In genomic region chr1:151512326-151512725, GRCh38 we compare ENCODE assay signal across 8 cellular contexts. TPM values are rescaled to one million over a fixed set of nuclear protein-coding genes. Genes with fewer than 3 reads are reported as not detected.
DNase-seq lines count a peak whose midpoint lies in the region; ATAC-seq and TF ChIP-seq lines count a peak whose summit lies in the region.

No MANE protein-coding gene starts in this region.

- DNase-seq in GM23338 (ENCODE audit: low spot score) (no peak), PC-3 (peak; percentile 30), foreskin keratinocyte (no peak), psoas muscle (no peak), NCI-H82 treated with DMSO at 0.1 percent for 48 hours (lab: John Stamatoyannopoulos, UW; ENCODE audit: unreplicated experiment) (no peak), NCI-H2081 treated with DMSO at 0.1 percent for 48 hours (lab: John Stamatoyannopoulos, UW) (no peak), adrenal gland (no peak), tibial artery (no peak)

- H3K4me3 Mint-ChIP-seq in GM23338, result peak overlapping the region; percentile 85

- CTCF ChIA-PET in PC-3 (lab: Charles Lee), result interaction anchor here (0.6 kb wide), 1 partner anchor 31 kb away, joined by 6 read pairs; no protein-coding TSS in a partner anchor

- H2AFZ ChIP-seq in GM23338 (no peak overlapping the region), PC-3 (ENCODE audit: low read length) (no peak overlapping the region)

- no peaks in the 10 kb centered on the region for H3K9me3 Mint-ChIP-seq in GM23338

- TF ChIP-seq POLR2A in adrenal gland (IDR thresholded peaks at IDR 0.05), result no peak

- no peak for ATAC-seq in GM23338
- ATAC-seq in PC-3, result no peak
- ATAC-seq in foreskin keratinocyte, result no peak
- no peak for ATAC-seq in psoas muscle

- H3K9me3 ChIP-seq in PC-3 (ENCODE audit: low read length), result no peaks in the 10 kb centered on the region
- no peaks in the 10 kb centered on the region for H3K9me3 ChIP-seq in psoas muscle
- H3K9me3 ChIP-seq in adrenal gland (replicated peaks in 1 of 3), result no peaks in the 10 kb centered on the region
- H3K9me3 ChIP-seq in tibial artery, result no peaks in the 10 kb centered on the region

- H3F3A ChIP-seq in GM23338 (replicated peaks; ENCODE audit: low read depth), result peaks cover 37% of the 10 kb centered on the region
- H3F3A ChIP-seq in PC-3 (ENCODE audit: low read length, unreplicated experiment), result peaks cover 11% of the 10 kb centered on the region

- H3K36me3 ChIP-seq in GM23338 (ENCODE audit: insufficient read depth) (no peaks in the 10 kb centered on the region), PC-3 (ENCODE audit: low read depth, low read length) (no peaks in the 10 kb centered on the region), psoas muscle (ENCODE audit: insufficient read depth in 1 of 2, low read depth in 1 of 2) (no peaks in the 10 kb centered on the region), adrenal gland (replicated peaks in 1 of 2) (no peaks in the 10 kb centered on the region), tibial artery (no peaks in the 10 kb centered on the region)

- TF ChIP-seq CTCF in GM23338 (conservative IDR thresholded peaks at IDR 0.05; ENCODE audit: low read depth in 2 of 2) (no peak), PC-3 (conservative IDR thresholded peaks at IDR 0.05; ENCODE audit: low read depth, low read length) (no peak), foreskin keratinocyte (conservative IDR thresholded peaks at IDR 0.05) (no peak), psoas muscle (IDR thresholded peaks at IDR 0.05) (no peak), adrenal gland (IDR thresholded peaks at IDR 0.05) (no peak), tibial artery (IDR thresholded peaks at IDR 0.05) (no peak)

- H3K79me2 ChIP-seq in GM23338 (replicated peaks; ENCODE audit: insufficient read depth) (peaks cover 40% of the 10 kb centered on the region), PC-3 (ENCODE audit: low read length) (peaks cover 40% of the 10 kb centered on the region)

- H4K20me1 ChIP-seq in GM23338 (replicated peaks; ENCODE audit: insufficient read depth) (peaks cover 7% of the 10 kb centered on the region; the same call in 1 of the 2 replicates), PC-3 (ENCODE audit: low read length) (no peaks in the 10 kb centered on the region)

- 67 to 68% (median 68%) methylated on average over 4 of the region's 4 CpGs for WGBS in psoas muscle, 3 donors
- 67 to 95% (median 74%) methylated on average over 3 to 4 of the region's 4 CpGs for whole genome bisulfite sequencing in adrenal gland, 4 donors

- H3K4me2 ChIP-seq in GM23338, result peak overlapping the region; percentile 96
- H3K4me2 ChIP-seq in PC-3 (ENCODE audit: low read length), result peak overlapping the region; percentile 95

- intact Hi-C loops in PC-3 (cut with micrococcal nuclease), result no loop called here
- intact Hi-C loops in psoas muscle (cut with DNase I), result no loop called here
- intact Hi-C loops in adrenal gland (cut with DNase I), result no loop called here
- intact Hi-C loops in tibial artery (cut with DNase I; ENCODE audit: low total_unique reads), result no loop called here

- no peaks in the 10 kb centered on the region for H3K9me2 ChIP-seq in GM23338 (ENCODE audit: insufficient read depth)
- H3K9me2 ChIP-seq in PC-3 (replicated peaks; ENCODE audit: low read length), result no peaks in the 10 kb centered on the region

- H3K4me3 ChIP-seq in GM23338 (peak overlapping the region; percentile 91), PC-3 (ENCODE audit: low read length) (peak overlapping the region; percentile 84), psoas muscle (peak overlapping the region; percentile 73), adrenal gland (peak overlapping the region in 1 of 4 donors; percentile 71), tibial artery (peak overlapping the region in 1 of 2 donors; percentile 77)

- no TSS peak for BruUV-seq in PC-3 (replicated peaks; lab: Mats Ljungman, UMichigan)

- H3K36me3 Mint-ChIP-seq in GM23338 (ENCODE audit: low read depth), result peaks cover 10% of the 10 kb centered on the region

- POLR2A ChIA-PET in PC-3 (lab: Charles Lee; ENCODE audit: unreplicated experiment), result interaction anchor here (1.2 kb wide), 1 partner anchor 27 kb away, joined by 4 read pairs; the partner anchor contains the start of gene TUFT1

- H3K4me1 ChIP-seq in GM23338 (ENCODE audit: insufficient read depth), result peaks cover 47% of the 10 kb centered on the region
- peaks cover 55% of the 10 kb centered on the region for H3K4me1 ChIP-seq in PC-3 (ENCODE audit: insufficient read depth, low read length)
- peaks cover 33% of the 10 kb centered on the region for H3K4me1 ChIP-seq in foreskin keratinocyte
- H3K4me1 ChIP-seq in psoas muscle, result peaks cover 7% of the 10 kb centered on the region
- H3K4me1 ChIP-seq in adrenal gland (replicated peaks in 1 of 2), result peaks cover 0 to 18% of the 10 kb centered on the region in 2 donors
- H3K4me1 ChIP-seq in tibial artery, result peaks cover 0 to 22% (median 12%) of the 10 kb centered on the region in 4 donors

- H3K9ac ChIP-seq in PC-3 (ENCODE audit: low read length), result peak overlapping the region; percentile 78

- H3K4me1 Mint-ChIP-seq in GM23338, result peaks cover 40% of the 10 kb centered on the region

- H3K27ac Mint-ChIP-seq in GM23338, result no peak overlapping the region; the same call in 1 of the 2 replicates

- H3K27ac ChIP-seq in GM23338 (ENCODE audit: low read depth) (peak overlapping the region; percentile 94), PC-3 (ENCODE audit: low read length) (peak overlapping the region; percentile 96), foreskin keratinocyte (peak overlapping the region; percentile 73), psoas muscle (no peak overlapping the region), adrenal gland (no peak overlapping the region), tibial artery (no peak overlapping the region)

- peaks cover 5% of the 10 kb centered on the region for H3K27me3 Mint-ChIP-seq in GM23338 (ENCODE audit: insufficient read depth, low read depth, poor library complexity)

- H3K27me3 ChIP-seq in GM23338 (ENCODE audit: insufficient read depth) (no peaks in the 10 kb centered on the region), PC-3 (ENCODE audit: low read length) (no peaks in the 10 kb centered on the region), foreskin keratinocyte (no peaks in the 10 kb centered on the region), psoas muscle (ENCODE audit: insufficient read depth in 3 of 3, low read length in 2 of 3) (peaks cover 0 to 32% (median 6%) of the 10 kb centered on the region in 3 donors), adrenal gland (no peaks in the 10 kb centered on the region), tibial artery (peaks cover 0 to 13% of the 10 kb centered on the region in 2 donors)

TF ChIP-seq in GM23338, 12 proteins besides CTCF, POLR2A, EP300 and RAD21 (continues in another document):
- TF ChIP-seq EZH2 (IDR thresholded peaks at IDR 0.05; ENCODE audit: low read depth, unreplicated experiment) (no peak), REST (IDR thresholded peaks at IDR 0.05; ENCODE audit: unreplicated experiment) (no peak)

RNA-seq across cellular contexts. Expression of gene CGN, which starts 1.1 kb away (rescaled TPM):
- total RNA-seq in GM23338 (2014; rRNA removed; shearing (Covaris generic)), result 37.0 and 46.1 TPM in 2 replicates
- polyA plus RNA-seq in GM23338 (2016; fragmentation: Nextera tagmentation; extraction: Ambion mirVana), result 11.8 and 13.9 TPM in 2 replicates
- total RNA-seq in PC-3 (2014; rRNA removed), result 13.3 and 20.1 TPM in 2 replicates
- total RNA-seq in foreskin keratinocyte, result 3.6 and 4.2 TPM in 2 replicates
- 2.4 and 2.9 TPM in 2 replicates for polyA plus RNA-seq in foreskin keratinocyte
- total RNA-seq in psoas muscle, result under 1 TPM in 2 of 4 donors, not detected in 2; 0.10 to 0.21 TPM
- polyA plus RNA-seq in psoas muscle, result under 1 TPM; 0.03 to 0.12 (median 0.05) TPM
- 1 to 10 TPM in 2 of 8 donors, under 1 TPM in 6; 0.06 to 1.4 (median 0.77) TPM for total RNA-seq in adrenal gland
- polyA plus RNA-seq in adrenal gland, result 1 to 10 TPM in 1 of 3 donors, under 1 TPM in 2; 0.77 to 3.2 (median 0.86) TPM

RNA-seq across cellular contexts. Expression of gene TUFT1, which starts 27.8 kb away (rescaled TPM):
- 10.4 and 11.9 TPM in 2 replicates for total RNA-seq in GM23338 (2014; rRNA removed; shearing (Covaris generic))
- polyA plus RNA-seq in GM23338 (2016; fragmentation: Nextera tagmentation; extraction: Ambion mirVana), result 5.6 and 6.0 TPM in 2 replicates
- 33.9 and 46.9 TPM in 2 replicates for total RNA-seq in PC-3 (2014; rRNA removed)
- 38.8 and 59.9 TPM in 2 replicates for total RNA-seq in foreskin keratinocyte
- polyA plus RNA-seq in foreskin keratinocyte, result 28.0 and 41.0 TPM in 2 replicates
- 1 to 10 TPM in 3 of 4 donors, under 1 TPM in 1; 0.97 to 5.3 (median 1.7) TPM for total RNA-seq in psoas muscle
- 1 to 10 TPM in 2 of 3 donors, under 1 TPM in 1; 0.86 to 3.0 (median 1.1) TPM for polyA plus RNA-seq in psoas muscle
- 10 to 100 TPM in 2 of 8 donors, 1 to 10 TPM in 6; 5.5 to 14.1 (median 8.8) TPM for total RNA-seq in adrenal gland
- 10 to 100 TPM in 1 of 3 donors, 1 to 10 TPM in 2; 6.8 to 17.9 (median 9.0) TPM for polyA plus RNA-seq in adrenal gland

RNA-seq across cellular contexts. Expression of gene POGZ, which starts 53.0 kb away (rescaled TPM):
- total RNA-seq in GM23338 (2014; rRNA removed; shearing (Covaris generic)), result 65.1 and 72.5 TPM in 2 replicates
- polyA plus RNA-seq in GM23338 (2016; fragmentation: Nextera tagmentation; extraction: Ambion mirVana) (34.7 and 47.0 TPM in 2 replicates), foreskin keratinocyte (5.1 and 6.1 TPM in 2 replicates), psoas muscle (10 to 100 TPM in 1 of 3 donors, 1 to 10 TPM in 2; 6.7 to 13.8 (median 8.5) TPM), adrenal gland (10 to 100 TPM; 41.2 to 85.0 (median 63.0) TPM)
- total RNA-seq in PC-3 (2014; rRNA removed) (30.5 and 77.9 TPM in 2 replicates), foreskin keratinocyte (29.5 and 29.6 TPM in 2 replicates), psoas muscle (10 to 100 TPM; 26.5 to 45.1 (median 41.8) TPM), adrenal gland (100 to 1,000 TPM in 1 of 8 donors, 10 to 100 TPM in 7; 24.0 to 117 (median 64.3) TPM)

Comparison
In these comparisons a context has a peak if more than half of its experiments do, and no peak if none do; other contexts are left out.
1. H3K27ac ChIP-seq: peak in GM23338 (single experiment), PC-3 (single experiment) and foreskin keratinocyte (single experiment); none in psoas muscle (single experiment), adrenal gland (0 of 5) and tibial artery (0 of 2).